In the genomic region with DNA sequence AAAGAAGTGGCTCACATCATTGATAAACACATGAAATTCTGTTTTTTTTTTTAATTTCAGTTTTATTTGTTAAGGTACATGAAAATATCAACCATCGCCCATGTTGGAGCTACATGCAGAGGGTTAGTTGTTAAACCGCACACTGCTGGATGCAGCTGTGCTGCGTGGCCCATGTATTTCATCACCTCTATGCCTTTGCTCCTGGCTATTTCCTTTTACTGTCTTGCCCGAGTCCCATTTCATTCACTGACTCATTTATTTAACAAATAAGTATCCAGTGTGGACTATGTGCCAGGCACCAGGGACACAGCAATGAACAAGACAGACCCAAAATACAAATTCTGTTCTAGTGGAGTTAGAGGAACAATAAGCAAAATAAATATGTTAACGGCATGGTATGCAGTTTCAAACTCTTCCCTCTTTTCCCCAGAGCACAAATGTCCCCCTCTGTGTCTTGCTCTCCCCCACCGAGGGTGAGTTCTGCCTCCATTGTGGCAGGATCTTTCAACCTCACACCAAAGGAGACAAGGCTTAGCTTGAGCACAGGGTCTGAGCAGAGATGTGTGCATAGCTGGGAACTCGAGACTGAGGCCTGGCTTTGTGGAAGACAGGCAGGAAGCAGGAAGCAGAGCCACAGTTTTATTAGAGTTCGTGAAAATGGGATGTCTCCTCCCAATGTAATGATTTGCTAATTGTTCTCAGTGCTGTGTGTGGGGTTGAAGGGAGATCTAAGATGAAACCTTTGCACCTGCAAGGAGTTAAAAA, we compare ENCODE assay signal across 12 cellular contexts. TPM values are rescaled to one million over a fixed set of nuclear protein-coding genes. Genes with fewer than 3 reads are reported as not detected.
DNase-seq lines count a peak whose midpoint lies in the region; ATAC-seq and TF ChIP-seq lines count a peak whose summit lies in the region.
"Had no signal": no experiment of that assay in that cellular context is flagged by ENCODE, and none has a peak within 500 bp of the region (broad histone marks: within the 10 kb centered on the region; RNA-seq: fewer than 3 reads in every experiment).

No MANE protein-coding gene starts in this region.

- H3K9me3 ChIP-seq in mammary epithelial cell (replicated peaks; ENCODE audit: insufficient read depth, low read length) (no peaks in the 10 kb centered on the region), T-helper 17 cell (ENCODE audit: control insufficient read depth, low read length, poor library complexity, severe bottlenecking) (no peaks in the 10 kb centered on the region), iPS-20b (ENCODE audit: insufficient read depth, low read depth, low read length) (no peaks in the 10 kb centered on the region)
- H3K9me3 ChIP-seq: esophagus squamous epithelium, neutrophil had no signal

- no peak for ATAC-seq in T-helper 17 cell

- H3K79me2 ChIP-seq in mammary epithelial cell (ENCODE audit: insufficient read depth, low read length): no peaks in the 10 kb centered on the region

- H3K9me3 Mint-ChIP-seq in MCF 10A (ENCODE audit: unreplicated experiment) (no peaks in the 10 kb centered on the region), type B pancreatic cell (no peaks in the 10 kb centered on the region)

- H3K4me1 ChIP-seq in mammary epithelial cell (ENCODE audit: insufficient read depth, low read length) (no peaks in the 10 kb centered on the region), iPS-20b (ENCODE audit: insufficient read depth, low read length) (peaks cover 20% of the 10 kb centered on the region)

- H3K27me3 ChIP-seq in mammary epithelial cell (ENCODE audit: insufficient read depth, low read length) (no peaks in the 10 kb centered on the region), iPS-20b (ENCODE audit: insufficient read depth, low read length) (no peaks in the 10 kb centered on the region)
- H3K27me3 ChIP-seq: esophagus squamous epithelium, neutrophil had no signal

- 83% methylated on average over 8 of the region's 8 CpGs for WGBS in mammary epithelial cell (ENCODE audit: low coverage, missing lambda C conversion rate)

- H3K27me3 Mint-ChIP-seq in MCF 10A (ENCODE audit: insufficient read depth, unreplicated experiment) (no peaks in the 10 kb centered on the region), T-helper 17 cell (no peaks in the 10 kb centered on the region), type B pancreatic cell (no peaks in the 10 kb centered on the region)

- TF ChIP-seq CTCF in MCF 10A (IDR thresholded peaks at IDR 0.05; ENCODE audit: unreplicated experiment): no peak
- no peak for TF ChIP-seq CTCF in mammary epithelial cell (conservative IDR thresholded peaks at IDR 0.05 in 1 of 2, IDR thresholded peaks at IDR 0.05 in 1 of 2; ENCODE audit: extremely low read depth in 1 of 2, insufficient read depth in 1 of 2, low read depth in 1 of 2, low read length in 2 of 2)
- no peak for TF ChIP-seq CTCF in type B pancreatic cell (conservative IDR thresholded peaks at IDR 0.05)

- no peak overlapping the region for H3K4me3 Mint-ChIP-seq in MCF 10A (ENCODE audit: unreplicated experiment)
- H3K4me3 Mint-ChIP-seq in T-helper 17 cell: no peak overlapping the region
- H3K4me3 Mint-ChIP-seq in type B pancreatic cell: no peak overlapping the region

- H3K27ac Mint-ChIP-seq in MCF 10A (ENCODE audit: low read depth, unreplicated experiment): no peak overlapping the region
- peak overlapping the region; percentile 19 for H3K27ac Mint-ChIP-seq in T-helper 17 cell
- H3K27ac Mint-ChIP-seq in type B pancreatic cell: peak overlapping the region; percentile 12

- BruUV-seq in MCF 10A (replicated peaks; lab: Mats Ljungman, UMichigan): no TSS peak
- no TSS peak for BruUV-seq in mammary epithelial cell (replicated peaks; lab: Mats Ljungman, UMichigan)

- H3K4me3 ChIP-seq in mammary epithelial cell (replicated peaks in 1 of 3; ENCODE audit: insufficient read depth in 1 of 3, low read depth in 2 of 3, low read length in 3 of 3) (no peak overlapping the region), iPS-20b (ENCODE audit: low read length) (no peak overlapping the region)
- H3K4me3 ChIP-seq: esophagus squamous epithelium had no signal

- peak; percentile 38 for DNase-seq in MCF 10A (ENCODE audit: unreplicated experiment)
- no peak for DNase-seq in mammary epithelial cell
- DNase-seq in T-helper 17 cell: no peak
- no peak for DNase-seq in type B pancreatic cell (ENCODE audit: extremely low spot score, unreplicated experiment)
- DNase-seq in medulla oblongata (ENCODE audit: extremely low spot score): no peak
- no peak for DNase-seq in NCI-H1092 treated with DMSO at 0.1 percent for 48 hours (lab: John Stamatoyannopoulos, UW)
- DNase-seq in SW480 (ENCODE audit: low spot score): no peak
- DNase-seq: brain microvascular endothelial cell, esophagus squamous epithelium, WERI-Rb-1 had no signal

- H2AFZ ChIP-seq in mammary epithelial cell (ENCODE audit: low read depth, low read length): no peak overlapping the region

- no peak overlapping the region for H3K27ac ChIP-seq in mammary epithelial cell (ENCODE audit: insufficient read depth, low read depth, low read length)
- no peak overlapping the region for H3K27ac ChIP-seq in iPS-20b (ENCODE audit: low read length)
- H3K27ac ChIP-seq: brain microvascular endothelial cell, neutrophil, WERI-Rb-1 had no signal

- intact Hi-C loops in MCF 10A (cut with micrococcal nuclease) (no loop called here), mammary epithelial cell (cut with micrococcal nuclease) (no loop called here)

- no peak overlapping the region for H3K9ac ChIP-seq in mammary epithelial cell (ENCODE audit: insufficient read depth, low read length)
- H3K9ac ChIP-seq in iPS-20b (ENCODE audit: low read depth, low read length): peak overlapping the region; percentile 19; the same call in 1 of the 2 replicates

- no peaks in the 10 kb centered on the region for H3K36me3 Mint-ChIP-seq in MCF 10A (ENCODE audit: insufficient read depth, unreplicated experiment)
- H3K36me3 Mint-ChIP-seq in T-helper 17 cell (ENCODE audit: low read depth): peaks cover 2% of the 10 kb centered on the region
- no peaks in the 10 kb centered on the region for H3K36me3 Mint-ChIP-seq in type B pancreatic cell

- CTCF ChIA-PET in MCF 10A (lab: Yijun Ruan, JAX) (interaction anchor here (0.8 kb wide), 1 partner anchor 787 kb away, joined by 4 read pairs; no protein-coding TSS in a partner anchor), mammary epithelial cell (lab: Charles Lee; ENCODE audit: low non-redundant PET) (no interaction called here)

- no peak overlapping the region for H3K4me2 ChIP-seq in mammary epithelial cell (ENCODE audit: insufficient read depth, low read depth, low read length)

- no peaks in the 10 kb centered on the region for H3K36me3 ChIP-seq in mammary epithelial cell (ENCODE audit: insufficient read depth, low read length)
- H3K36me3 ChIP-seq in iPS-20b (ENCODE audit: insufficient read depth, low read depth, low read length): no peaks in the 10 kb centered on the region
- H3K36me3 ChIP-seq: brain microvascular endothelial cell, esophagus squamous epithelium, neutrophil, WERI-Rb-1 had no signal

- in situ Hi-C loops in mammary epithelial cell (cut with MboI; ENCODE audit: low sequenced_read_pairs in 2 of 2): no loop called here

- dilution Hi-C loops in mammary epithelial cell (cut with HindIII; ENCODE audit: low sequenced_read_pairs): no loop called here

- H3K4me1 Mint-ChIP-seq in MCF 10A (ENCODE audit: insufficient read depth, unreplicated experiment) (no peaks in the 10 kb centered on the region), T-helper 17 cell (peaks cover 14% of the 10 kb centered on the region), type B pancreatic cell (ENCODE audit: unreplicated experiment) (peaks cover 27% of the 10 kb centered on the region)

- POLR2A ChIA-PET in MCF 10A (lab: Yijun Ruan, JAX): no interaction called here

- H4K20me1 ChIP-seq in mammary epithelial cell (ENCODE audit: insufficient read depth, low read length): no peaks in the 10 kb centered on the region

RNA-seq across cellular contexts. Expression of a gene that starts 44.6 kb away (rescaled TPM):
- not detected in 2 replicates for total RNA-seq in MCF 10A (2022)
- under 1 TPM; 0.07 to 0.33 TPM for total RNA-seq in mammary epithelial cell
- polyA plus RNA-seq in mammary epithelial cell: 0.18 TPM
- polyA minus RNA-seq in mammary epithelial cell: not detected
- 10 to 100 TPM; 16.9 to 27.3 TPM for total RNA-seq in T-helper 17 cell
- 6.4 and 9.1 TPM in 2 replicates for total RNA-seq in type B pancreatic cell (ENCODE audit: low replicate concordance)
